In genomic region chr5:3143382-3143781, GRCh38 we compare ENCODE assay signal across 18 cellular contexts.
DNase-seq lines count a peak whose midpoint lies in the region; ATAC-seq and TF ChIP-seq lines count a peak whose summit lies in the region.
"Had no signal": no experiment of that assay in that cellular context is flagged by ENCODE, and none has a peak within 500 bp of the region (broad histone marks: within the 10 kb centered on the region; RNA-seq: fewer than 3 reads in every experiment).

No MANE protein-coding gene starts in this region.

- no peaks in the 10 kb centered on the region for H3K4me1 ChIP-seq in MM.1S (ENCODE audit: low read length)
- H3K4me1 ChIP-seq: Caco-2 had no signal

- TF ChIP-seq CTCF in MM.1S (IDR thresholded peaks at IDR 0.05; ENCODE audit: low read length) (no peak), GM20000 (IDR thresholded peaks at IDR 0.05; ENCODE audit: extremely low read depth, missing control alignments) (no peak)

- H3K4me3 ChIP-seq in MM.1S (ENCODE audit: low read length) = peak overlapping the region; percentile 36; the same call in 1 of the 2 replicates
- H3K4me3 ChIP-seq: BLaER1 treated with 17β-estradiol and CSF1 and Interleukin-3, amounts not matched to agents 10 nM and 100 nM; GM12878 had no signal

- peak overlapping the region; percentile 15; the same call in 1 of the 2 replicates for H3K4me2 ChIP-seq in MM.1S (ENCODE audit: low read depth, low read length)
- H3K4me2 ChIP-seq: BLaER1 treated with 17β-estradiol and CSF1 and Interleukin-3, amounts not matched to agents 10 nM and 100 nM had no signal

- no peaks in the 10 kb centered on the region for H3K27me3 ChIP-seq in MM.1S (replicated peaks; ENCODE audit: insufficient read depth, low read length)
- H3K27me3 ChIP-seq: BLaER1 treated with 17β-estradiol and CSF1 and Interleukin-3, amounts not matched to agents 10 nM and 100 nM had no signal

- no peaks in the 10 kb centered on the region for H3K36me3 ChIP-seq in MM.1S (replicated peaks; ENCODE audit: insufficient read depth, low read length)
- H3K36me3 ChIP-seq: BLaER1 treated with 17β-estradiol and CSF1 and Interleukin-3, amounts not matched to agents 10 nM and 100 nM had no signal

- H4K20me1 ChIP-seq in MM.1S (ENCODE audit: insufficient read depth, low read length) = no peaks in the 10 kb centered on the region
- H4K20me1 ChIP-seq: BLaER1 treated with 17β-estradiol and CSF1 and Interleukin-3, amounts not matched to agents 10 nM and 100 nM had no signal

- no peak overlapping the region for H3K9ac ChIP-seq in MM.1S (ENCODE audit: low read length)
- H3K9ac ChIP-seq: BLaER1 treated with 17β-estradiol and CSF1 and Interleukin-3, amounts not matched to agents 10 nM and 100 nM had no signal

- peak; percentile 76 for DNase-seq in Daoy (ENCODE audit: low read depth)
- no peak for DNase-seq in MM.1S
- DNase-seq in cerebellar nuclear complex (lab: John Stamatoyannopoulos, UW) = no peak
- no peak for DNase-seq in AG20443 (ENCODE audit: low spot score)
- DNase-seq in GM20000 (ENCODE audit: low spot score) = no peak
- DNase-seq: 8988T; ACHN; AML-193; Caco-2; Calu3; CD4-positive, alpha-beta T cell; CD8-positive, alpha-beta T cell; EL; GDM1 had no signal

- H3K79me2 ChIP-seq in MM.1S (ENCODE audit: low read length) = no peaks in the 10 kb centered on the region

- H3F3A ChIP-seq in MM.1S (ENCODE audit: insufficient read depth, low read length) = no peaks in the 10 kb centered on the region

- no peak overlapping the region for H3K27ac ChIP-seq in MM.1S (ENCODE audit: low read length)
- H3K27ac ChIP-seq: BLaER1 treated with 17β-estradiol and CSF1 and Interleukin-3, amounts not matched to agents 10 nM and 100 nM; C4-2B had no signal

- ATAC-seq in esophagus mucosa = peak; percentile 60
- ATAC-seq: CD8-positive, alpha-beta T cell; GM12878 had no signal

- no peak overlapping the region for H2AFZ ChIP-seq in MM.1S (ENCODE audit: low read length)

- no peaks in the 10 kb centered on the region for H3K9me2 ChIP-seq in MM.1S (replicated peaks; ENCODE audit: insufficient read depth, low read length)

- no peaks in the 10 kb centered on the region for H3K9me3 ChIP-seq in MM.1S (replicated peaks; ENCODE audit: insufficient read depth, low read length)
- H3K9me3 ChIP-seq: Caco-2 had no signal
